In the genomic region with DNA sequence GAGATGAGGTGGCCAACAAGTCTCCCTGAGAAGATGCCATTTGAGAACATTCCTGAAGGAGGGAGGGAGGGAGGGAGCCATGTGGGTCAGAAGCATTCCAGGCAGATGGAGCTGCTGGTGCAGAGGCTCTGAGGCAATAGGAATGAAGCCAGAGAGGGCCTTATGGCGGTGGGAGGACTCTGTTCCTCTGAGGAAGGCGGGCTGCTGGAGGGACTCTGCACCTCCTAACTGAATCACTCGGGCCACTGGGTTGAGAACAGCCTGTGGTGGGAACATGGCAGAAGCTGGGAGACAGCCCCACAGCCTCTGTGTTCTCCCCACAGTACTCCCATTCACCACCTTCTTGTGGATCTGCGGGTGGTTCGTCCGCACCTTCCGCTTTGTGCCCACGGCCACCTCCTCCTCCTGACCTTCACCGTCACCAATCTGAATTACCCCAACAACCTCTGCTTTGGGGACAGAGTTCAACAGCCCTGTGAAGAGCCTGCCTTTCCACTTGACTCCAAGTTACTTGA, we compare ENCODE assay signal across 15 cellular contexts. TPM values are rescaled to one million over a fixed set of nuclear protein-coding genes. Genes with fewer than 3 reads are reported as not detected.
DNase-seq lines count a peak whose midpoint lies in the region; ATAC-seq and TF ChIP-seq lines count a peak whose summit lies in the region.
"Had no signal": no experiment of that assay in that cellular context is flagged by ENCODE, and none has a peak within 500 bp of the region (broad histone marks: within the 10 kb centered on the region; RNA-seq: fewer than 3 reads in every experiment).

No MANE protein-coding gene starts in this region.

- H3F3A ChIP-seq in GM23248 (ENCODE audit: insufficient read depth) = no peaks in the 10 kb centered on the region

- no peak overlapping the region for H3K27ac Mint-ChIP-seq in T-helper 17 cell
- H3K27ac Mint-ChIP-seq: activated naive CD4-positive, alpha-beta T cell treated with anti-CD3 and anti-CD28 coated beads, Interleukin-2, amount 50 U/mL, for 24 hours; memory B cell; stimulated activated naive CD8-positive, alpha-beta T cell treated with anti-CD3 and anti-CD28 coated beads, Interleukin-15, Interleukin-2, amounts not matched to agents 100 ng/mL and 50 ng/mL, for 24 hours had no signal

- H3K4me1 ChIP-seq in GM23248 (ENCODE audit: insufficient read depth) = no peaks in the 10 kb centered on the region
- H3K4me1 ChIP-seq: psoas muscle had no signal

- WGBS in GM23248 (ENCODE audit: low coverage in 1 of 2, low lambda C conversion rate in 2 of 2, missing lambda C conversion rate in 2 of 2), 2 experiments = 71 to 75% methylated on average over 9 of the region's 9 CpGs

- H2AFZ ChIP-seq in GM23248 = no peak overlapping the region

- H3K4me3 ChIP-seq in GM23248 (no peak overlapping the region), astrocyte of the spinal cord (ENCODE audit: low read depth, low read length) (no peak overlapping the region)
- H3K4me3 ChIP-seq: heart left ventricle, psoas muscle had no signal

- no peaks in the 10 kb centered on the region for H3K9me2 ChIP-seq in GM23248 (ENCODE audit: insufficient read depth)

- TF ChIP-seq CTCF in astrocyte of the spinal cord (IDR thresholded peaks at IDR 0.05; ENCODE audit: low read depth, low read length) = no peak

- no peaks in the 10 kb centered on the region for H3K36me3 ChIP-seq in GM23248 (ENCODE audit: low read depth)
- H3K36me3 ChIP-seq: heart left ventricle had no signal

- in situ Hi-C loops in GM23248 (cut with MboI) = no loop called here
- in situ Hi-C loops in astrocyte of the spinal cord (cut with HindIII; ENCODE audit: low sequenced_read_pairs) = no loop called here

- H3K27me3 ChIP-seq in GM23248 (replicated peaks; ENCODE audit: insufficient read depth) = no peaks in the 10 kb centered on the region; the same call in 1 of the 2 replicates
- H3K27me3 ChIP-seq: heart left ventricle had no signal

- peaks cover 7% of the 10 kb centered on the region for H3K4me1 Mint-ChIP-seq in T-helper 17 cell

- H3K27me3 Mint-ChIP-seq in T-helper 17 cell = peaks cover 45% of the 10 kb centered on the region

- no peak overlapping the region for H3K9ac ChIP-seq in GM23248

- H3K27ac ChIP-seq in GM23248 = no peak overlapping the region
- H3K27ac ChIP-seq: heart left ventricle, psoas muscle had no signal

- no peaks in the 10 kb centered on the region for H3K79me2 ChIP-seq in GM23248 (ENCODE audit: insufficient read depth)

- peaks cover 3% of the 10 kb centered on the region for H3K36me3 Mint-ChIP-seq in T-helper 17 cell (ENCODE audit: low read depth)

- H3K9me3 ChIP-seq in GM23248 (ENCODE audit: low read depth) (no peaks in the 10 kb centered on the region), T-helper 17 cell (ENCODE audit: control insufficient read depth, low read length, poor library complexity, severe bottlenecking) (no peaks in the 10 kb centered on the region)
- H3K9me3 ChIP-seq: psoas muscle had no signal

- no peak overlapping the region for H3K4me2 ChIP-seq in GM23248 (ENCODE audit: unreplicated experiment)

- ATAC-seq in T-helper 17 cell (no peak), HG02970 (IDR thresholded peaks at IDR 0.05; ENCODE audit: low FRiP score, unreplicated experiment) (no peak)
- ATAC-seq: heart left ventricle, psoas muscle had no signal

- H3K4me3 Mint-ChIP-seq in T-helper 17 cell = no peak overlapping the region
- H3K4me3 Mint-ChIP-seq: activated naive CD4-positive, alpha-beta T cell treated with anti-CD3 and anti-CD28 coated beads, Interleukin-2, amount 50 U/mL, for 24 hours; memory B cell; stimulated activated naive CD8-positive, alpha-beta T cell treated with anti-CD3 and anti-CD28 coated beads, Interleukin-15, Interleukin-2, amounts not matched to agents 100 ng/mL and 50 ng/mL, for 24 hours had no signal

- DNase-seq in GM23248 (peak; percentile 77), astrocyte of the spinal cord (ENCODE audit: low read depth, low spot score) (peak; percentile 51), left kidney (ENCODE audit: low read depth, low spot score) (peak; percentile 65), NCI-H128 (lab: John Stamatoyannopoulos, UW; ENCODE audit: unreplicated experiment) (no peak), T-helper 17 cell (no peak)
- peak; percentile 14 for DNase-seq in stimulated activated CD8-positive, alpha-beta memory T cell treated with anti-CD3 and anti-CD28 coated beads, Interleukin-4, amount 100 ng/mL, for 48 hours
- DNase-seq: activated CD4-positive, alpha-beta T cell treated with anti-CD3 and anti-CD28 coated beads, Interleukin-2, amount 50 U/mL, for 48 hours; heart left ventricle; psoas muscle; stimulated activated CD4-positive, alpha-beta T cell treated with anti-CD3 and anti-CD28 coated beads, Interleukin-4, amount 100 ng/mL, for 1 hour had no signal

- no peaks in the 10 kb centered on the region for H4K20me1 ChIP-seq in GM23248 (ENCODE audit: insufficient read depth)

RNA-seq across cellular contexts. Expression of a gene that starts 2.4 kb away (rescaled TPM):
- not detected in 2 replicates for total RNA-seq in GM23248 (2014; rRNA removed; shearing (Covaris generic))
- polyA plus RNA-seq in GM23248 (2016; fragmentation: Nextera tagmentation; extraction: Ambion mirVana) = not detected in 2 replicates
- total RNA-seq in T-helper 17 cell = not detected
- total RNA-seq: psoas muscle; T-helper 2 cell treated with Interferon-gamma antibody and Interleukin-4, amounts not matched to agents 100 ng/mL and 5 ng/mL, for 36 hours had no signal
- polyA plus RNA-seq: psoas muscle had no signal

RNA-seq across cellular contexts. Expression of a gene that starts 18.0 kb away (rescaled TPM):
- total RNA-seq in GM23248 (2014; rRNA removed; shearing (Covaris generic)) = not detected in 2 replicates
- polyA plus RNA-seq in GM23248 (2016; fragmentation: Nextera tagmentation; extraction: Ambion mirVana) = not detected in 2 replicates
- total RNA-seq in T-helper 17 cell = not detected
- total RNA-seq: heart left ventricle; psoas muscle; T-helper 2 cell treated with Interferon-gamma antibody and Interleukin-4, amounts not matched to agents 100 ng/mL and 5 ng/mL, for 36 hours had no signal
- polyA plus RNA-seq: heart left ventricle had no signal

RNA-seq across cellular contexts. Expression of a gene that starts 33.4 kb away (rescaled TPM):
- total RNA-seq in GM23248 (2014; rRNA removed; shearing (Covaris generic)) = not detected in 2 replicates
- polyA plus RNA-seq in GM23248 (2016; fragmentation: Nextera tagmentation; extraction: Ambion mirVana) = 0.10 and 0.21 TPM in 2 replicates
- not detected for total RNA-seq in T-helper 17 cell

Comparison
In these comparisons a context has a peak if more than half of its experiments do, and no peak if none do; other contexts are left out.
1. DNase-seq: peak in GM23248 (single experiment), astrocyte of the spinal cord (single experiment), left kidney (single experiment) and stimulated activated CD8-positive, alpha-beta memory T cell treated with anti-CD3 and anti-CD28 coated beads, Interleukin-4, amount 100 ng/mL, for 48 hours (single experiment); none in NCI-H128 (single experiment) and T-helper 17 cell (0 of 3).